Comparison of ENCODE assay signal across 10 cellular contexts in genomic region chr6:10659697-10660348, GRCh38. TPM values are rescaled to one million over a fixed set of nuclear protein-coding genes. Genes with fewer than 3 reads are reported as not detected.
DNase-seq lines count a peak whose midpoint lies in the region; ATAC-seq and TF ChIP-seq lines count a peak whose summit lies in the region.
"Had no signal": no experiment of that assay in that cellular context is flagged by ENCODE, and none has a peak within 500 bp of the region (broad histone marks: within the 10 kb centered on the region; RNA-seq: fewer than 3 reads in every experiment).

No MANE protein-coding gene starts in this region.

- H3K36me3 ChIP-seq in RWPE2 (ENCODE audit: low read depth) (no peaks in the 10 kb centered on the region), sigmoid colon (no peaks in the 10 kb centered on the region)
- H3K36me3 ChIP-seq: adrenal gland had no signal

- ATAC-seq in GM18517 (IDR thresholded peaks at IDR 0.05; ENCODE audit: unreplicated experiment) (peak; percentile 63), RWPE2 (ENCODE audit: low read depth) (peak; percentile 62; the same call in 2 of the 3 replicates), foreskin keratinocyte (peak; percentile 44), HG02759 (IDR thresholded peaks at IDR 0.05; ENCODE audit: unreplicated experiment) (no peak)
- ATAC-seq: left colon had no signal

- H3K27me3 ChIP-seq in RWPE2 (ENCODE audit: insufficient read depth, poor library complexity, severe bottlenecking) (no peaks in the 10 kb centered on the region), foreskin keratinocyte (peaks cover 4% of the 10 kb centered on the region), sigmoid colon (no peaks in the 10 kb centered on the region)
- H3K27me3 ChIP-seq: adrenal gland had no signal

- no peak for TF ChIP-seq CTCF in RWPE2 (IDR thresholded peaks at IDR 0.05; ENCODE audit: poor library complexity, severe bottlenecking)
- no peak for TF ChIP-seq CTCF in foreskin keratinocyte (conservative IDR thresholded peaks at IDR 0.05)
- TF ChIP-seq CTCF in sigmoid colon (IDR thresholded peaks at IDR 0.05): no peak

- H3K9me3 ChIP-seq in RWPE2 (ENCODE audit: severe bottlenecking) (no peaks in the 10 kb centered on the region), sigmoid colon (no peaks in the 10 kb centered on the region)
- H3K9me3 ChIP-seq: adrenal gland had no signal

- H3K4me3 ChIP-seq in RWPE2 (ENCODE audit: severe bottlenecking) (peak overlapping the region; percentile 32), sigmoid colon (peak overlapping the region in 3 of 4 donors; percentile 30 to 46 (median 37))
- H3K4me3 ChIP-seq: adrenal gland had no signal

- DNase-seq in RWPE2 (ENCODE audit: low spot score) (no peak), foreskin keratinocyte (no peak), sigmoid colon (no peak), 8988T (no peak), NCI-H1048 (lab: John Stamatoyannopoulos, UW) (no peak), occipital lobe (lab: John Stamatoyannopoulos, UW) (no peak)

- H3K4me1 ChIP-seq in RWPE2 (ENCODE audit: insufficient read depth, poor library complexity, severe bottlenecking) (no peaks in the 10 kb centered on the region), foreskin keratinocyte (no peaks in the 10 kb centered on the region), sigmoid colon (no peaks in the 10 kb centered on the region)
- H3K4me1 ChIP-seq: adrenal gland had no signal

- H3K27ac ChIP-seq in RWPE2 (ENCODE audit: poor library complexity, severe bottlenecking) (no peak overlapping the region), foreskin keratinocyte (no peak overlapping the region), sigmoid colon (peak overlapping the region in 2 of 4 donors; percentile 52 to 57)
- H3K27ac ChIP-seq: adrenal gland had no signal

- TF ChIP-seq POLR2A in sigmoid colon (IDR thresholded peaks at IDR 0.05): no peak

- TF ChIP-seq EP300 in sigmoid colon (IDR thresholded peaks at IDR 0.05): no peak

- WGBS in sigmoid colon, 2 donors: 81 to 85% methylated on average over 48 of the region's 48 CpGs

- intact Hi-C loops in sigmoid colon (cut with DNase I): no loop called here

RNA-seq across cellular contexts. Expression of gene C6orf52, which starts 34.6 kb away (rescaled TPM):
- total RNA-seq in foreskin keratinocyte: 1.1 and 1.2 TPM in 2 replicates
- polyA plus RNA-seq in foreskin keratinocyte: 1.4 and 2.7 TPM in 2 replicates
- total RNA-seq in sigmoid colon: not detected
- polyA plus RNA-seq in sigmoid colon: 1 to 10 TPM in 1 of 3 donors, not detected in 2; 1.3 TPM
- 1.7 TPM for total RNA-seq in occipital lobe

RNA-seq across cellular contexts. Expression of gene PAK1IP1, which starts 34.9 kb away (rescaled TPM):
- total RNA-seq in foreskin keratinocyte (36.8 and 39.4 TPM in 2 replicates), sigmoid colon (10 to 100 TPM in 2 of 4 donors, 1 to 10 TPM in 2; 6.6 to 14.6 (median 11.8) TPM), occipital lobe (22.1 TPM)
- polyA plus RNA-seq in foreskin keratinocyte (24.8 and 34.4 TPM in 2 replicates), sigmoid colon (10 to 100 TPM in 2 of 3 donors, 1 to 10 TPM in 1; 7.6 to 14.3 (median 10.8) TPM)
